ENCODE assay signal across 1 cellular context in genomic region chr11:69674886-69675714, GRCh38.
TF ChIP-seq lines count a peak whose summit lies in the region.

Gene LTO1 (minus strand): TSS chr11:69675353. CDS start chr11:69675239, 114 bp downstream.

TF ChIP-seq in HepG2, 621 proteins besides CTCF, POLR2A, EP300 and RAD21 (continued from another document and continues in another):
- TF ChIP-seq DRAP1 (CRISPR knock-in tag; IDR thresholded peaks at IDR 0.05), result peak; percentile 69
- no peak for TF ChIP-seq ZNF800 (CRISPR knock-in tag; IDR thresholded peaks at IDR 0.05)
- TF ChIP-seq MBD4 (IDR thresholded peaks at IDR 0.05; ENCODE audit: borderline replicate concordance, low read length), result no peak
- 0 out of 2 replicates have a peak, but pooled peaks have one; percentile 59 for TF ChIP-seq ZSCAN5A (CRISPR knock-in tag; IDR thresholded peaks at IDR 0.05; ENCODE audit: borderline replicate concordance)
- 0 out of 2 replicates have a peak, but pooled peaks have one; percentile 24 for TF ChIP-seq IRF9 (CRISPR knock-in tag; IDR thresholded peaks at IDR 0.05; ENCODE audit: borderline replicate concordance)
- TF ChIP-seq HIC2 (CRISPR knock-in tag; IDR thresholded peaks at IDR 0.05; ENCODE audit: low read depth), result no peak
- no peak for TF ChIP-seq FOSL1 (CRISPR knock-in tag; IDR thresholded peaks at IDR 0.05; ENCODE audit: borderline replicate concordance)
- peak; percentile 27; the same call in 1 of the 2 replicates for TF ChIP-seq E2F1 (CRISPR knock-in tag; IDR thresholded peaks at IDR 0.05)
- TF ChIP-seq NFKB2 (CRISPR knock-in tag; IDR thresholded peaks at IDR 0.05; ENCODE audit: borderline replicate concordance), result no peak
- TF ChIP-seq KIAA2018 (CRISPR knock-in tag; IDR thresholded peaks at IDR 0.05; ENCODE audit: borderline replicate concordance), result no peak
- TF ChIP-seq NR0B2 (CRISPR knock-in tag; IDR thresholded peaks at IDR 0.05), result peak; percentile 52; the same call in 1 of the 2 replicates
- TF ChIP-seq SNAPC2 (CRISPR knock-in tag; IDR thresholded peaks at IDR 0.05), result peak; percentile 91
- peak; percentile 33; the same call in 1 of the 2 replicates for TF ChIP-seq REPIN1 (CRISPR knock-in tag; IDR thresholded peaks at IDR 0.05; ENCODE audit: borderline replicate concordance, low read depth)
- TF ChIP-seq ATF7-NPFF (CRISPR knock-in tag; IDR thresholded peaks at IDR 0.05; ENCODE audit: low read depth), result no peak; the same call in 1 of the 2 replicates
- TF ChIP-seq YEATS4 (CRISPR knock-in tag; IDR thresholded peaks at IDR 0.05; ENCODE audit: borderline replicate concordance), result peak; percentile 51; the same call in 1 of the 2 replicates
- peak; percentile 93 for TF ChIP-seq KDM2A (CRISPR knock-in tag; IDR thresholded peaks at IDR 0.05; ENCODE audit: borderline replicate concordance, low read depth)
- no peak for TF ChIP-seq ZNF550 (CRISPR knock-in tag; IDR thresholded peaks at IDR 0.05; ENCODE audit: borderline replicate concordance)
- no peak for TF ChIP-seq ZNF253 (CRISPR knock-in tag; IDR thresholded peaks at IDR 0.05; ENCODE audit: borderline replicate concordance)
- no peak for TF ChIP-seq PCBP2 (optimal IDR thresholded peaks at IDR 0.05; ENCODE audit: low read depth, low read length, poor library complexity, severe bottlenecking)
- TF ChIP-seq ZBTB7B (CRISPR knock-in tag; IDR thresholded peaks at IDR 0.05), result peak; percentile 76; the same call in 1 of the 2 replicates
- peak; percentile 95 for TF ChIP-seq THAP11 (CRISPR knock-in tag; IDR thresholded peaks at IDR 0.05)
- TF ChIP-seq RORA (CRISPR knock-in tag; IDR thresholded peaks at IDR 0.05), result no peak
- TF ChIP-seq ZNF574 (CRISPR knock-in tag; IDR thresholded peaks at IDR 0.05), result peak; percentile 89
- peak; percentile 65; the same call in 1 of the 2 replicates for TF ChIP-seq SNAPC5 (CRISPR knock-in tag; IDR thresholded peaks at IDR 0.05; ENCODE audit: borderline replicate concordance)
- TF ChIP-seq DMAP1 (CRISPR knock-in tag; IDR thresholded peaks at IDR 0.05), result peak; percentile 69
- no peak for TF ChIP-seq ZNF569 (CRISPR knock-in tag; IDR thresholded peaks at IDR 0.05; ENCODE audit: borderline replicate concordance)
- peak; percentile 95 for TF ChIP-seq RBFOX2 (IDR thresholded peaks at IDR 0.05; ENCODE audit: low read depth, low read length)
- peak; percentile 92; the same call in 1 of the 2 replicates for TF ChIP-seq TOPORS (CRISPR knock-in tag; IDR thresholded peaks at IDR 0.05)
- TF ChIP-seq ZNF510 (CRISPR knock-in tag; IDR thresholded peaks at IDR 0.05; ENCODE audit: low read depth), result peak; percentile 89
- TF ChIP-seq HBP1 (CRISPR knock-in tag; IDR thresholded peaks at IDR 0.05; ENCODE audit: low read depth), result peak; percentile 87
- 0 out of 2 replicates have a peak, but pooled peaks have one; percentile 61 for TF ChIP-seq NRL (CRISPR knock-in tag; IDR thresholded peaks at IDR 0.05; ENCODE audit: borderline replicate concordance)
- TF ChIP-seq ATRX (CRISPR knock-in tag; IDR thresholded peaks at IDR 0.05; ENCODE audit: borderline replicate concordance), result no peak
- no peak for TF ChIP-seq MAF1 (CRISPR knock-in tag; IDR thresholded peaks at IDR 0.05; ENCODE audit: borderline replicate concordance)
- no peak for TF ChIP-seq ZNF451 (CRISPR knock-in tag; IDR thresholded peaks at IDR 0.05)
